In the genomic region with DNA sequence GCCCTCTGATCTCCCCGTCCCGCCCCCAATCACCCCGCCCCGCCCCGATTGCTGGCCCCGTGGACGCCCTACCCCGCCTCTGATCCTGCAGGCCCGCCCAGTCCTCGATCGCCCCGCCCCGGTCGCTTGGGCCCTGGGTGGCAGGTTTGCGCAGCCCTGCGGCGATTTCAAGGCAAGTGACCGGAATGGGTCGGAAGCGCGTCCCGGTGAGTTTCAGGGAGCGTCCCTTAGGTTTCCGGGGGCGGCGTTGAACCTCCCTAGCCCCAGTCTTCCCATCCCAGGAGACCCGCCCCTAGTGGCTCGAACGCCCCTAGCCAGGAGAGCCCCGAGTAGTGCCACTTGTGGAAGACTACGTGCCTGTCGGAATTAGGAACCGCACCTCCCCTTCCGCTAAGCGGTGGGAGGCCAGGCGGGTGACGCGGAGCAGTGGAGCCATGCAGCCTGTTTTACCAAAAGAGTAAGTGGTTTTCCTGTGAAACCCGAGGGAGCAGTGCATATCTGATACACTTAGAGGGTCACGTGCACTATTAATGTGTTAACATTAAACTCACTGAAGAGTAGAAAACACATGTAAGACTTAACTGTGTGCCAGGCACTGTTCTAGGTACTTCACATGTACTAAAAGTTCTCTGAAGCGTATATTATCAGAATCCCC, we compare ENCODE assay signal across 8 cellular contexts. TPM values are rescaled to one million over a fixed set of nuclear protein-coding genes. Genes with fewer than 3 reads are reported as not detected.
A peak's percentile ranks its signal among the peaks of the same experiment; 100 is the strongest.
DNase-seq lines count a peak whose midpoint lies in the region; ATAC-seq, FAIRE-seq and TF ChIP-seq lines count a peak whose summit lies in the region.

No MANE protein-coding gene starts in this region.

- RAD21 ChIA-PET in GM12878 (lab: Charles Lee; ENCODE audit: unreplicated experiment) = interaction anchor here (0.7 to 2.9 kb wide), 8 partner anchors 25 to 142 kb away, joined by 3 to 21 read pairs (median 6); no protein-coding TSS in a partner anchor

- H3K9ac ChIP-seq in GM12878 (ENCODE audit: control insufficient read depth, insufficient read depth, low read length) = peak overlapping the region; percentile 79

- peak in 2 of 3 experiments; percentile 16 to 31; a peak in 2 of 6 replicates for TF ChIP-seq CTCF in GM12878 (IDR thresholded peaks at IDR 0.05 in 2 of 3, conservative IDR thresholded peaks at IDR 0.05 in 1 of 3; ENCODE audit: control insufficient read depth in 2 of 3, extremely low read depth in 1 of 3, insufficient read depth in 1 of 3, low read depth in 3 of 3, low read length in 3 of 3)

- peak in 1 of 2 experiments; percentile 40; a peak in 1 of 4 replicates for TF ChIP-seq EP300 in GM12878 (IDR thresholded peaks at IDR 0.05; ENCODE audit: borderline replicate concordance in 1 of 2, control insufficient read depth in 1 of 2, low read depth in 2 of 2, low read length in 2 of 2)

- CTCF ChIA-PET in GM12878 (lab: Yijun Ruan, JAX) = interaction anchor here (0.6 to 2.0 kb wide), 10 partner anchors 20 to 143 kb away, joined by 3 to 10 read pairs (median 5); no protein-coding TSS in a partner anchor

- H3K79me2 ChIP-seq in GM12878 (ENCODE audit: control insufficient read depth, insufficient read depth, low read length) = peaks cover 52% of the 10 kb centered on the region

- 1% methylated on average over 35 of the region's 41 CpGs for WGBS in GM12878 (ENCODE audit: insufficient coverage, insufficient replicate concordance, low lambda C conversion rate, missing lambda C conversion rate)
- WGBS in iPS DF 6.9 (ENCODE audit: insufficient coverage, insufficient read length) = no CpG with 5 or more reads among the region's 41 CpGs

- intact Hi-C loops in GM12878 (cut with micrococcal nuclease; ENCODE audit: unreplicated experiment) = loop anchor here (2.0 to 5.0 kb wide), 6 partner anchors 23 to 783 kb away; partner anchors contain the start of genes ATP10D and NFXL1

- SMC1A ChIA-PET in GM12878 (lab: Charles Lee; ENCODE audit: uncharacterized antibody, unreplicated experiment) = interaction anchor here (0.8 to 2.5 kb wide), 17 partner anchors 11 to 142 kb away, joined by 3 to 17 read pairs (median 6); no protein-coding TSS in a partner anchor

- BruUV-seq in GM12878 (replicated peaks; lab: Mats Ljungman, UMichigan) = TSS peak; percentile 88

- peak; percentile 42 for TF ChIP-seq RAD21 in GM12878 (IDR thresholded peaks at IDR 0.05; ENCODE audit: insufficient read depth, low read depth, low read length)

- TF ChIP-seq POLR2A in GM15510 (IDR thresholded peaks at IDR 0.05; ENCODE audit: borderline replicate concordance, extremely low read depth, insufficient read length) (peak; percentile 65), GM12878 (IDR thresholded peaks at IDR 0.05; ENCODE audit: low read depth, low read length) (peak; percentile 76)

- H3K4me2 ChIP-seq in GM12878 (ENCODE audit: control insufficient read depth, insufficient read depth) = peak overlapping the region; percentile 95

- peak overlapping the region; percentile 88 for H3K27ac ChIP-seq in GM12878 (ENCODE audit: control insufficient read depth, insufficient read depth)
- no peak overlapping the region for H3K27ac ChIP-seq in iPS DF 6.9 (ENCODE audit: low read length)

- H3K9me3 ChIP-seq in GM12878 (replicated peaks; ENCODE audit: control insufficient read depth, insufficient read depth, low read length) = peaks cover 1% of the 10 kb centered on the region; the same call in 1 of the 3 replicates
- H3K9me3 ChIP-seq in iPS DF 6.9 (ENCODE audit: control insufficient read depth, insufficient read depth, low read length) = no peaks in the 10 kb centered on the region

- DNase-seq in NCI-H1930 (lab: John Stamatoyannopoulos, UW) = peak; percentile 48 to 51
- DNase-seq in T1000 (lab: John Stamatoyannopoulos, UW) = peak; percentile 95
- DNase-seq in GM12878 (ENCODE audit: low read depth, low spot score) = peak; percentile 74
- peak; percentile 70 for DNase-seq in iPS DF 6.9 (ENCODE audit: low read depth, low spot score)
- DNase-seq in skeletal muscle cell (ENCODE audit: low read depth) = no peak
- DNase-seq in HPDE6-E6E7 (ENCODE audit: extremely low spot score) = no peak

- FAIRE-seq in GM12878 (lab: Jason Lieb, UNC) = peak; percentile 81

- peaks cover 18% of the 10 kb centered on the region for H3K4me1 ChIP-seq in GM12878 (ENCODE audit: control insufficient read depth, insufficient read depth, low read length)
- H3K4me1 ChIP-seq in iPS DF 6.9 (ENCODE audit: control insufficient read depth, insufficient read depth, low read length) = no peaks in the 10 kb centered on the region

- peak; percentile 76 for ATAC-seq in HG02840 (IDR thresholded peaks at IDR 0.05; ENCODE audit: low FRiP score, unreplicated experiment)
- ATAC-seq in GM12878 = peak; percentile 89

- no peaks in the 10 kb centered on the region; a peak in 1 of 4 replicates for H3K36me3 ChIP-seq in GM12878 (ENCODE audit: control insufficient read depth in 2 of 2, insufficient read depth in 2 of 2, low read length in 1 of 2)
- H3K36me3 ChIP-seq in iPS DF 6.9 (ENCODE audit: control insufficient read depth, insufficient read depth, low read length) = no peaks in the 10 kb centered on the region

- no peaks in the 10 kb centered on the region for H4K20me1 ChIP-seq in GM12878 (ENCODE audit: control insufficient read depth, insufficient read depth)

- POLR2A ChIA-PET in GM12878 (lab: Charles Lee) = interaction anchor here (0.6 to 1.8 kb wide), 9 partner anchors 10 to 223 kb away, joined by 3 to 9 read pairs (median 5); no protein-coding TSS in a partner anchor

- in situ Hi-C loops in GM12878 (cut with MboI) = no loop called here

- H2AFZ ChIP-seq in GM12878 (ENCODE audit: control insufficient read depth, low read depth, low read length) = peak overlapping the region; percentile 88

- H3K27me3 ChIP-seq in GM12878 (replicated peaks in 1 of 2; ENCODE audit: control insufficient read depth in 2 of 2, insufficient read depth in 2 of 2, low read length in 1 of 2) = no peaks in the 10 kb centered on the region
- H3K27me3 ChIP-seq in iPS DF 6.9 (ENCODE audit: control insufficient read depth, insufficient read depth, low read length) = no peaks in the 10 kb centered on the region

- H3K4me3 ChIP-seq in GM12878 = peak overlapping the region; percentile 65
- peak overlapping the region; percentile 50; the same call in 1 of the 2 replicates for H3K4me3 ChIP-seq in iPS DF 6.9 (ENCODE audit: low read length)
- H3K4me3 ChIP-seq in skeletal muscle cell (ENCODE audit: low read depth, low read length) = peak overlapping the region; percentile 68

TF ChIP-seq in GM12878, 131 proteins besides CTCF, POLR2A, EP300 and RAD21 (continues in another document):
- TF ChIP-seq EGR1 (IDR thresholded peaks at IDR 0.05; ENCODE audit: borderline replicate concordance in 1 of 2, low read depth in 2 of 2, low read length in 2 of 2) (0 out of 3 replicates have a peak, but pooled peaks of 1 of the 2 experiments have one; percentile 54), FOS (IDR thresholded peaks at IDR 0.05; ENCODE audit: borderline replicate concordance, extremely low read depth, insufficient read length) (no peak), SMAD5 (IDR thresholded peaks at IDR 0.05; ENCODE audit: low read depth) (peak; percentile 74; the same call in 1 of the 2 replicates), HDGF (IDR thresholded peaks at IDR 0.05) (peak; percentile 71; the same call in 1 of the 2 replicates), SPI1 (IDR thresholded peaks at IDR 0.05; ENCODE audit: borderline replicate concordance, insufficient read depth, low read depth, low read length) (0 out of 2 replicates have a peak, but pooled peaks have one; percentile 26), ZNF207 (IDR thresholded peaks at IDR 0.05; ENCODE audit: borderline replicate concordance) (0 out of 2 replicates have a peak, but pooled peaks have one; percentile 61), CHD4 (IDR thresholded peaks at IDR 0.05) (0 out of 2 replicates have a peak, but pooled peaks have one; percentile 51), ZNF217 (IDR thresholded peaks at IDR 0.05) (0 out of 2 replicates have a peak, but pooled peaks have one; percentile 57), IKZF2 (IDR thresholded peaks at IDR 0.05) (peak; percentile 81 to 86), KDM1A (IDR thresholded peaks at IDR 0.05; ENCODE audit: borderline replicate concordance) (no peak), HDAC6 (IDR thresholded peaks at IDR 0.05; ENCODE audit: unreplicated experiment) (no peak), MEF2A (IDR thresholded peaks at IDR 0.05; ENCODE audit: insufficient read depth, low read depth, low read length) (no peak), TARDBP (IDR thresholded peaks at IDR 0.05; ENCODE audit: borderline replicate concordance) (no peak)

RNA-seq across cellular contexts. Expression of gene TEC, which starts 0.3 kb away (rescaled TPM):
- 172 and 194 TPM in 2 replicates for total RNA-seq in GM12878 (2013; cell fraction: nucleolus; rRNA removed)
- total RNA-seq in GM12878 (2014; rRNA removed) (24.2 and 27.2 TPM in 2 replicates), GM12878 (2014; rRNA removed; fragmentation: Illumina TruSeq; extraction: Trizol) (24.4 and 25.6 TPM in 2 replicates), GM12878 (2021) (19.0 and 20.2 TPM in 2 replicates)
- 9.0 TPM for polyA plus RNA-seq in GM12878 (2011; ENCODE audit: low read depth)
- polyA plus RNA-seq in GM12878 (2011; rRNA removed) (15.4 and 21.3 TPM in 2 replicates), GM12878 (2014; fragmentation: Illumina TruSeq; extraction: Trizol) (18.6 and 23.7 TPM in 2 replicates), GM12878 (2014; fragmentation: Nextera tagmentation; extraction: Ambion mirVana) (1 to 10 TPM; 7.4 to 10.0 TPM), GM12878 (2014; rRNA removed) (17.3 and 19.3 TPM in 2 replicates), GM12878 (2016; fragmentation: Nextera tagmentation; extraction: Ambion mirVana) (10 to 100 TPM; 14.6 to 15.5 TPM)
- 6.2 and 7.2 TPM in 2 replicates for polyA plus RNA-seq in GM12878 (2011; cell fraction: cytosol; rRNA removed)
- polyA plus RNA-seq in GM12878 (2011; cell fraction: nucleus; rRNA removed) = 23.0 and 25.2 TPM in 2 replicates
- polyA plus RNA-seq in GM12878 (2012) = 15.4 and 23.3 TPM in 2 replicates
- 22.5 and 25.5 TPM in 2 replicates for polyA minus RNA-seq in GM12878 (2011; rRNA and poly(A)+ RNA removed)
- polyA minus RNA-seq in GM12878 (2011; cell fraction: cytosol; rRNA and poly(A)+ RNA removed) = 6.9 and 10.0 TPM in 2 replicates
- 24.5 and 36.4 TPM in 2 replicates for polyA minus RNA-seq in GM12878 (2011; cell fraction: nucleus; rRNA and poly(A)+ RNA removed)

Comparison
In these comparisons a context has a peak if more than half of its experiments do, and no peak if none do; other contexts are left out.
1. DNase-seq: peak in NCI-H1930 (2 of 2), T1000 (single experiment), GM12878 (single experiment) and iPS DF 6.9 (single experiment); none in skeletal muscle cell (single experiment) and HPDE6-E6E7 (single experiment).
2. Peak in every context shown above with its lines, with median percentiles within 50 percentile points of each other: H3K4me3 ChIP-seq.